9 cellular contexts compared by ENCODE assay signal in the genomic region with DNA sequence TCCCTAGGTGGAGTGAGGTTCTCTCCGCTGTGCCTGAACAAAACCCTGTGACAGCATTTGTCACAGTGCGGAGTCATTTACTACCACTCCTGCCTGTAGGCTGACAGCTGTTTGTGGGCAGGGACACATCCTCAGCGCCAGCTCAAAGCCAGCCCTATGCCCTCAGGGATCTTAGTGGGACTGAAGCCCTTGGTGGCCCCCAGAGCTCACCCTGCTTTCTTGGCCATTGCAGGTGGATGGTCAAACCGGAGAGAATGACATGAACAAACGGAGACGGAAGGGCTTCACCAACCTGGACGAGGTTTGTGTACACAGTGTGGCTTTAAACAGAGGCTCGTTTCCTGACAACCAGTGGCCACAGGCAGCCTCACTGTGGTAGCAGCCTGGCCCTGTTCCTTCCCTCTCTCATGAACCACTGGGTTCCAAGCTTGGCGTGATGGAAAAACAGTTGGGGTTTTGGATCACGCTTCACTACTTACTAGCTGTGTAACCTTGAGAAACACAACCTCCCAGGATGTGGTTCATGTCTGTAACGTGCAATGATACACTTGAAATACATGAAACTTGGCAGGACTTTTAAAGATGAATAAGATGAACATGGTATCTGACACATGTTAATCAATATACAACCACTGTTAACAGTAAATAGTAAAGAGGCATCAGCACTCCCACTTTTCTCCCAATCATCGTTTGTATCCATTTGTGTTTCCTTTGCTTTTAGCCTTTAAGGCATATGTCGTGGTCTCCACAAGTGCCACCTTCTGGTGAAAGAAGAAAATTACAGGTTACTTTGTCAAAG.
DNase-seq lines count a peak whose midpoint lies in the region; ATAC-seq, FAIRE-seq and TF ChIP-seq lines count a peak whose summit lies in the region.
"Had no signal": no experiment of that assay in that cellular context is flagged by ENCODE, and none has a peak within 500 bp of the region (broad histone marks: within the 10 kb centered on the region; RNA-seq: fewer than 3 reads in every experiment).

No MANE protein-coding gene starts in this region.

- FAIRE-seq in GM12892 (lab: Jason Lieb, UNC), result peak; percentile 89

- intact Hi-C loops in activated CD4-positive, alpha-beta T cell treated with anti-CD3 and anti-CD28 coated beads, Interleukin-2, amount 10 ng/mL, durations not matched to agents 24 days and 14 days (cut with micrococcal nuclease), result loop anchor here (1.0 to 2.0 kb wide), 9 partner anchors 12 to 189 kb away; no protein-coding TSS in a partner anchor

- H3K4me3 Mint-ChIP-seq in activated CD4-positive, alpha-beta T cell treated with anti-CD3 and anti-CD28 coated beads, Interleukin-2, amount 10 ng/mL, durations not matched to agents 24 days and 14 days, result peak overlapping the region; percentile 77
- no peak overlapping the region for H3K4me3 Mint-ChIP-seq in endodermal cell

- no peaks in the 10 kb centered on the region for H3K36me3 ChIP-seq in endodermal cell (ENCODE audit: control insufficient read depth, insufficient read depth, low read length)
- H3K36me3 ChIP-seq in mucosa of rectum (ENCODE audit: control insufficient read depth in 2 of 2, insufficient read depth in 2 of 2, low read length in 2 of 2), result peaks cover 39 to 43% of the 10 kb centered on the region in 2 donors

- H3K27me3 Mint-ChIP-seq in activated CD4-positive, alpha-beta T cell treated with anti-CD3 and anti-CD28 coated beads, Interleukin-2, amount 10 ng/mL, durations not matched to agents 24 days and 14 days, result no peaks in the 10 kb centered on the region
- H3K27me3 Mint-ChIP-seq in endodermal cell (ENCODE audit: insufficient read depth), result peaks cover 4% of the 10 kb centered on the region

- no peak for TF ChIP-seq POLR2A in GM12892 (IDR thresholded peaks at IDR 0.05; ENCODE audit: low read depth, low read length)

- H3K27me3 ChIP-seq in endodermal cell (ENCODE audit: control insufficient read depth, insufficient read depth, low read length, poor library complexity, severe bottlenecking), result no peaks in the 10 kb centered on the region
- H3K27me3 ChIP-seq in mucosa of rectum (ENCODE audit: control insufficient read depth in 2 of 2, insufficient read depth in 2 of 2, low read length in 2 of 2), result no peaks in the 10 kb centered on the region
- H3K27me3 ChIP-seq: SJSA1 had no signal

- H3K4me1 ChIP-seq in endodermal cell (ENCODE audit: control insufficient read depth, insufficient read depth, low read length) (no peaks in the 10 kb centered on the region), mucosa of rectum (ENCODE audit: control insufficient read depth in 2 of 2, insufficient read depth in 2 of 2, low read length in 2 of 2) (peaks cover 8 to 11% of the 10 kb centered on the region in 2 donors)

- 83 to 85% methylated on average over 11 to 13 of the region's 13 CpGs for WGBS in endodermal cell (ENCODE audit: insufficient coverage in 1 of 2, insufficient read length in 1 of 2), 2 experiments

- peak; percentile 72 for TF ChIP-seq CTCF in AG09309 (IDR thresholded peaks at IDR 0.05; ENCODE audit: control insufficient read depth, insufficient read depth, low read depth, low read length, missing control alignments)
- peak; percentile 86 for TF ChIP-seq CTCF in endodermal cell (conservative IDR thresholded peaks at IDR 0.05)

- DNase-seq in AG09309 (ENCODE audit: low read depth) (peak; percentile 68), GM12892 (ENCODE audit: insufficient read length) (no peak), NCI-H2107 (lab: John Stamatoyannopoulos, UW) (peak; percentile 36), endodermal cell (no peak)
- DNase-seq in activated CD4-positive, alpha-beta T cell treated with anti-CD3 and anti-CD28 coated beads, Interleukin-2, amount 10 ng/mL, durations not matched to agents 24 days and 14 days, result peak; percentile 91

- ATAC-seq in HG02840 (IDR thresholded peaks at IDR 0.05; ENCODE audit: low FRiP score, unreplicated experiment), result peak; percentile 61

- peak overlapping the region; percentile 98 for H3K27ac Mint-ChIP-seq in activated CD4-positive, alpha-beta T cell treated with anti-CD3 and anti-CD28 coated beads, Interleukin-2, amount 10 ng/mL, durations not matched to agents 24 days and 14 days
- no peak overlapping the region for H3K27ac Mint-ChIP-seq in endodermal cell

- H3K4me3 ChIP-seq in AG09309 (ENCODE audit: control insufficient read depth, low read depth, low read length) (no peak overlapping the region), endodermal cell (ENCODE audit: low read length) (no peak overlapping the region), mucosa of rectum (ENCODE audit: low read length in 2 of 2) (no peak overlapping the region)
- H3K4me3 ChIP-seq: SJSA1 had no signal

- H3K9me3 ChIP-seq in endodermal cell (ENCODE audit: control insufficient read depth, low read length) (no peaks in the 10 kb centered on the region), mucosa of rectum (ENCODE audit: control insufficient read depth in 2 of 2, low read length in 2 of 2) (no peaks in the 10 kb centered on the region)
- H3K9me3 ChIP-seq: SJSA1 had no signal

- H3K27ac ChIP-seq in endodermal cell (ENCODE audit: low read depth, low read length), result no peak overlapping the region
- peak overlapping the region; percentile 52 to 66 for H3K27ac ChIP-seq in mucosa of rectum (ENCODE audit: low read depth in 2 of 2, low read length in 2 of 2)
- peak overlapping the region; percentile 11 for H3K27ac ChIP-seq in temporal lobe (ENCODE audit: low read depth, low read length)
- H3K27ac ChIP-seq: SJSA1 had no signal

- H3K9ac ChIP-seq in endodermal cell (ENCODE audit: extremely low read depth, low read length, poor library complexity, severe bottlenecking) (no peak overlapping the region), mucosa of rectum (ENCODE audit: low read depth in 1 of 2, low read length in 2 of 2) (peak overlapping the region in 1 of 2 donors; percentile 9)

- peaks cover 54% of the 10 kb centered on the region for H3K4me1 Mint-ChIP-seq in activated CD4-positive, alpha-beta T cell treated with anti-CD3 and anti-CD28 coated beads, Interleukin-2, amount 10 ng/mL, durations not matched to agents 24 days and 14 days
- H3K4me1 Mint-ChIP-seq in endodermal cell, result peaks cover 3% of the 10 kb centered on the region

- H3K9me3 Mint-ChIP-seq in activated CD4-positive, alpha-beta T cell treated with anti-CD3 and anti-CD28 coated beads, Interleukin-2, amount 10 ng/mL, durations not matched to agents 24 days and 14 days, result no peaks in the 10 kb centered on the region
- H3K9me3 Mint-ChIP-seq in endodermal cell, result no peaks in the 10 kb centered on the region

- peaks cover 81% of the 10 kb centered on the region for H3K36me3 Mint-ChIP-seq in activated CD4-positive, alpha-beta T cell treated with anti-CD3 and anti-CD28 coated beads, Interleukin-2, amount 10 ng/mL, durations not matched to agents 24 days and 14 days (ENCODE audit: low read depth)
- H3K36me3 Mint-ChIP-seq in endodermal cell (ENCODE audit: low read depth), result no peaks in the 10 kb centered on the region

Comparison
In these comparisons a context has a peak if more than half of its experiments do, and no peak if none do; other contexts are left out.
1. DNase-seq: peak in AG09309 (single experiment), NCI-H2107 (single experiment) and activated CD4-positive, alpha-beta T cell treated with anti-CD3 and anti-CD28 coated beads, Interleukin-2, amount 10 ng/mL, durations not matched to agents 24 days and 14 days (single experiment); none in GM12892 (single experiment) and endodermal cell (single experiment).